ENCODE assay signal across 1 cellular context in the genomic region with DNA sequence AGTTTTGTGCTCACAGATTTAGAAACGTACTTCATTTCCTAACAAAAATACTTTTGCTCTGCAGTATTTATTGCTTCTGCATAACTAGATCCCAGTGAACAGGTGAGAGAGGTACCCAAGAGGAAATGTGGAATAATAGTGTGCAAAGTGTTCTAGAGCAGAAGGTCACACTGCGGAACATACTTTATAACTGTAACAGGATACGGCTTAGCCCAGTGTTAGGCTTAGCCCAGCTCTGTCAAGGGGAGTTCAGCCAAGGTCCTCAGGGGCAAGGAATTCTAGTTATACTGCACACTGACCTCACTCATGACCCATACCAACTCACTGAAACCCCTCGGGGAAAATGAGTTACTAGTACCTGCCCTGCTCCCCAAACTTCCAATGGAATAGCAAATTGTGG.
A peak's percentile ranks its signal among the peaks of the same experiment; 100 is the strongest.
TF ChIP-seq lines count a peak whose summit lies in the region.

No MANE protein-coding gene starts in this region.

TF ChIP-seq in HCT116, 20 proteins besides CTCF, POLR2A, EP300 and RAD21:
- TF ChIP-seq YY1 (IDR thresholded peaks at IDR 0.05; ENCODE audit: extremely low read depth, insufficient replicate concordance, low read depth, low read length): no peak
- TF ChIP-seq SIN3A (IDR thresholded peaks at IDR 0.05; ENCODE audit: low read depth): no peak
- TF ChIP-seq FOSL1 (IDR thresholded peaks at IDR 0.05; ENCODE audit: low read depth): 0 out of 2 replicates have a peak, but pooled peaks have one; percentile 11
- TF ChIP-seq SP1 (IDR thresholded peaks at IDR 0.05; ENCODE audit: low read depth): 0 out of 2 replicates have a peak, but pooled peaks have one; percentile 45
- no peak for TF ChIP-seq SRF (IDR thresholded peaks at IDR 0.05; ENCODE audit: low read depth)
- TF ChIP-seq ZFX (IDR thresholded peaks at IDR 0.05): no peak
